In the genomic region with DNA sequence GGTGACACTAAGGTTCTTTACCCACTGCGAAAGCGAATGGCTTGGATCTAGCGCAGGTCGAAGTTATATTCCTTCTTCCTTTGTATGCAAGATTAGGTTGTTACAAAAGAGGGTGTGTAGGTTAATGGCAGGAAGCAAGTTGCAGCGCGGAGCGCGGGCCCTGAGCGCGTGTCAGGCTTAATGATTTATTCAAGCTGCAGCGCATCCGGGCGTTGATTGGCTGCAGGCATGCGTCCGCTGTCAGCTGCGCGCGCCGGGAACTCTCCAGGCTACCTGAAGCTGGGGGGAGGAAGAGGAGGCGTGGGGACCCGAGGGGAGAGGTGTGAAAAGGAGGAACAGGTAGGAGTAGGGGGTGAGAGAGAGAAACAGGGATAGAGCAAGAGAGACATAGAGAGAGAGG, we compare ENCODE assay signal across 9 cellular contexts. TPM values are rescaled to one million over a fixed set of nuclear protein-coding genes. Genes with fewer than 3 reads are reported as not detected.
DNase-seq lines count a peak whose midpoint lies in the region; ATAC-seq, FAIRE-seq and TF ChIP-seq lines count a peak whose summit lies in the region.
"Had no signal": no experiment of that assay in that cellular context is flagged by ENCODE, and none has a peak within 500 bp of the region (broad histone marks: within the 10 kb centered on the region; RNA-seq: fewer than 3 reads in every experiment).

No MANE protein-coding gene starts in this region.

- no peak for TF ChIP-seq POLR2A in GM18505 (IDR thresholded peaks at IDR 0.05; ENCODE audit: borderline replicate concordance, extremely low read depth, insufficient read depth, insufficient read length)

- H2AFZ ChIP-seq in neural cell (ENCODE audit: low read depth, low read length) = peak overlapping the region; percentile 85

- H3K27me3 Mint-ChIP-seq in activated naive CD8-positive, alpha-beta T cell treated with anti-CD3 and anti-CD28 coated beads for 36 hours = peaks cover 93% of the 10 kb centered on the region

- no peak for TF ChIP-seq CTCF in neural cell (IDR thresholded peaks at IDR 0.05; ENCODE audit: poor library complexity, severe bottlenecking)

- no peaks in the 10 kb centered on the region for H3K36me3 ChIP-seq in neural cell (ENCODE audit: insufficient read depth, low read length)

- H3K4me3 Mint-ChIP-seq in activated naive CD8-positive, alpha-beta T cell treated with anti-CD3 and anti-CD28 coated beads for 36 hours = peak overlapping the region; percentile 77

- H3F3A ChIP-seq in neural cell (ENCODE audit: insufficient read depth, low read length, poor library complexity, severe bottlenecking) = peaks cover 7% of the 10 kb centered on the region

- peak overlapping the region; percentile 69 for H3K4me3 ChIP-seq in neural cell (ENCODE audit: low read length)

- H3K9me2 ChIP-seq in neural cell (ENCODE audit: insufficient read depth, low read length) = no peaks in the 10 kb centered on the region

- peak overlapping the region; percentile 34 for H3K9ac ChIP-seq in neural cell (ENCODE audit: low read length)

- H3K9me3 Mint-ChIP-seq in activated naive CD8-positive, alpha-beta T cell treated with anti-CD3 and anti-CD28 coated beads for 36 hours = peaks cover 11% of the 10 kb centered on the region

- FAIRE-seq in GM18507 (lab: Jason Lieb, UNC) (peak; percentile 48), frontal cortex (lab: Jason Lieb, UNC) (no peak)

- DNase-seq in GM18507 (ENCODE audit: extremely low spot score, insufficient read length, low read depth) = no peak
- DNase-seq in activated naive CD8-positive, alpha-beta T cell treated with anti-CD3 and anti-CD28 coated beads for 36 hours = no peak
- no peak for DNase-seq in frontal cortex (ENCODE audit: low spot score in 2 of 2)
- DNase-seq in NCI-H2107 (lab: John Stamatoyannopoulos, UW) = no peak
- DNase-seq in glomerular visceral epithelial cell (ENCODE audit: extremely low spot score) = no peak

- H3K27me3 ChIP-seq in neural cell (ENCODE audit: insufficient read depth, low read depth, low read length) = peaks cover 15% of the 10 kb centered on the region

- H3K9me3 ChIP-seq in neural cell (ENCODE audit: low read length) = no peaks in the 10 kb centered on the region

- H3K36me3 Mint-ChIP-seq in activated naive CD8-positive, alpha-beta T cell treated with anti-CD3 and anti-CD28 coated beads for 36 hours = peaks cover 1% of the 10 kb centered on the region

- H3K27ac ChIP-seq in neural cell (ENCODE audit: low read length) = no peak overlapping the region

- peak overlapping the region; percentile 98 for H3K4me2 ChIP-seq in neural cell (ENCODE audit: low read length)

- TF ChIP-seq RAD21 in neural cell (conservative IDR thresholded peaks at IDR 0.05) = peak; percentile 17

- TF ChIP-seq EP300 in neural cell (conservative IDR thresholded peaks at IDR 0.05; ENCODE audit: poor library complexity, severe bottlenecking) = peak; percentile 25

- H4K20me1 ChIP-seq in neural cell (ENCODE audit: insufficient read depth) = no peaks in the 10 kb centered on the region

- ATAC-seq in HG03196 (IDR thresholded peaks at IDR 0.05; ENCODE audit: unreplicated experiment) (peak; percentile 53), GM18505 (IDR thresholded peaks at IDR 0.05; ENCODE audit: unreplicated experiment) (no peak)

- peaks cover 9% of the 10 kb centered on the region for H3K79me2 ChIP-seq in neural cell (replicated peaks; ENCODE audit: insufficient read depth, low read length)

- no peak overlapping the region for H3K27ac Mint-ChIP-seq in activated naive CD8-positive, alpha-beta T cell treated with anti-CD3 and anti-CD28 coated beads for 36 hours

- H3K4me1 Mint-ChIP-seq in activated naive CD8-positive, alpha-beta T cell treated with anti-CD3 and anti-CD28 coated beads for 36 hours = peaks cover 26% of the 10 kb centered on the region

TF ChIP-seq in neural cell, 6 proteins besides CTCF, POLR2A, EP300 and RAD21:
- TF ChIP-seq EZH2 (IDR thresholded peaks at IDR 0.05; ENCODE audit: borderline replicate concordance, insufficient read depth, low read length, poor library complexity, severe bottlenecking) (no peak), MXI1 (conservative IDR thresholded peaks at IDR 0.05; ENCODE audit: poor library complexity, severe bottlenecking) (peak; percentile 62), POLR2AphosphoS5 (IDR thresholded peaks at IDR 0.05) (no peak), TAF1 (IDR thresholded peaks at IDR 0.05; ENCODE audit: low read depth) (no peak)
- TF ChIP-seq, protein P1, sequence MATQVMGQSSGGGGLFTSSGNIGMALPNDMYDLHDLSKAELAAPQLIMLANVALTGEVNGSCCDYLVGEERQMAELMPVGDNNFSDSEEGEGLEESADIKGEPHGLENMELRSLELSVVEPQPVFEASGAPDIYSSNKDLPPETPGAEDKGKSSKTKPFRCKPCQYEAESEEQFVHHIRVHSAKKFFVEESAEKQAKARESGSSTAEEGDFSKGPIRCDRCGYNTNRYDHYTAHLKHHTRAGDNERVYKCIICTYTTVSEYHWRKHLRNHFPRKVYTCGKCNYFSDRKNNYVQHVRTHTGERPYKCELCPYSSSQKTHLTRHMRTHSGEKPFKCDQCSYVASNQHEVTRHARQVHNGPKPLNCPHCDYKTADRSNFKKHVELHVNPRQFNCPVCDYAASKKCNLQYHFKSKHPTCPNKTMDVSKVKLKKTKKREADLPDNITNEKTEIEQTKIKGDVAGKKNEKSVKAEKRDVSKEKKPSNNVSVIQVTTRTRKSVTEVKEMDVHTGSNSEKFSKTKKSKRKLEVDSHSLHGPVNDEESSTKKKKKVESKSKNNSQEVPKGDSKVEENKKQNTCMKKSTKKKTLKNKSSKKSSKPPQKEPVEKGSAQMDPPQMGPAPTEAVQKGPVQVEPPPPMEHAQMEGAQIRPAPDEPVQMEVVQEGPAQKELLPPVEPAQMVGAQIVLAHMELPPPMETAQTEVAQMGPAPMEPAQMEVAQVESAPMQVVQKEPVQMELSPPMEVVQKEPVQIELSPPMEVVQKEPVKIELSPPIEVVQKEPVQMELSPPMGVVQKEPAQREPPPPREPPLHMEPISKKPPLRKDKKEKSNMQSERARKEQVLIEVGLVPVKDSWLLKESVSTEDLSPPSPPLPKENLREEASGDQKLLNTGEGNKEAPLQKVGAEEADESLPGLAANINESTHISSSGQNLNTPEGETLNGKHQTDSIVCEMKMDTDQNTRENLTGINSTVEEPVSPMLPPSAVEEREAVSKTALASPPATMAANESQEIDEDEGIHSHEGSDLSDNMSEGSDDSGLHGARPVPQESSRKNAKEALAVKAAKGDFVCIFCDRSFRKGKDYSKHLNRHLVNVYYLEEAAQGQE (IDR thresholded peaks at IDR 0.05; ENCODE audit: borderline replicate concordance) = no peak

RNA-seq across cellular contexts. Expression of a gene that starts 7.4 kb away (rescaled TPM):
- not detected for total RNA-seq in activated naive CD8-positive, alpha-beta T cell treated with anti-CD3 and anti-CD28 coated beads for 36 hours
- 3.4 and 5.0 TPM in 2 replicates for polyA plus RNA-seq in neural cell
- polyA minus RNA-seq in neural cell = 6.6 and 7.3 TPM in 2 replicates
- 8.2 TPM for total RNA-seq in frontal cortex
- total RNA-seq: fibroblast of villous mesenchyme had no signal

RNA-seq across cellular contexts. Expression of a gene that starts 47.8 kb away (rescaled TPM):
- not detected for total RNA-seq in activated naive CD8-positive, alpha-beta T cell treated with anti-CD3 and anti-CD28 coated beads for 36 hours
- polyA plus RNA-seq in neural cell = not detected in 2 replicates
- not detected in 2 replicates for polyA minus RNA-seq in neural cell
- total RNA-seq in frontal cortex = 0.82 TPM
- total RNA-seq: fibroblast of villous mesenchyme had no signal
